Comparison of ENCODE assay signal across 8 cellular contexts in the genomic region with DNA sequence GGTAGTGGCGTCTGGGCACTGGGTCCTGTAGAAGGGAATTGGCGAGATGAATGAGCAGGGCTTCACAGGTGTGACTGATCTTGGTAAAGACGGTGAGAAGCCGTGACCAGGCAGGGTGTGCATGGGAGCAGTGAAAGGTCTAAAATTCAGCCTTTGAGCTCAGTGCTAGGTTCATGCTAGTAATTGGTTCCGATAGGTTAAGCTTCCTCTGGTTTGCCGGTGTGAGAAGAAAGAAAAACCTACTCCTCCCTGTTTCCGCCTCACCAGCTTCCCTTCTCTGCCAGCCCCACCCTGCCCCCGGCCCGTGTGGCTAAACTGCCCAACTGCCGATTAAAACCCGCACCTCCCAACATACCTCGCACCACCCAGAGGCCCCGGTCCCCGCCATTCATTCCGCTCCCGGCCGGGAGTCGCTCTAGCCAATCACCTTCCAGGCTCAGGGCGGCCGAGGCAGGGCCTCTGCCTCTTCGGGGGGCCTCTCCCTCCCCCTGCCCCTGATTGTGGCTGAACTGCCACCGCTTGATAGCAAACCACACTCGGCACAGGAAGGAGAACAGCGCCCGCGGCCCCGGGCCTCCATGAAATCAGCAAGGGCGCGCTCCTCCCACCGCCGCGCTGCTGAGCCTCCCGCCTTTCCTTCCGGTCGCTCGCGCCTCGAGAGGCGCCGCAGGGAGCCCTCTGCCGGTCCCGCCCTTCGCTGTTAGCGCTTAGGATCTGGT. TPM values are rescaled to one million over a fixed set of nuclear protein-coding genes. Genes with fewer than 3 reads are reported as not detected.
DNase-seq lines count a peak whose midpoint lies in the region; ATAC-seq and TF ChIP-seq lines count a peak whose summit lies in the region.

No MANE protein-coding gene starts in this region.

- H3F3A ChIP-seq in Loucy (ENCODE audit: low read depth) (peaks cover 21% of the 10 kb centered on the region), neural cell (ENCODE audit: insufficient read depth, low read length, poor library complexity, severe bottlenecking) (no peaks in the 10 kb centered on the region)

- H3K79me2 ChIP-seq in Loucy (ENCODE audit: insufficient read depth, low read length) = peaks cover 67% of the 10 kb centered on the region
- H3K79me2 ChIP-seq in neural cell (replicated peaks; ENCODE audit: insufficient read depth, low read length) = no peaks in the 10 kb centered on the region

- peaks cover 69% of the 10 kb centered on the region for H3K4me1 ChIP-seq in Loucy (ENCODE audit: insufficient read depth, low read length, poor library complexity, severe bottlenecking)
- no peaks in the 10 kb centered on the region for H3K4me1 ChIP-seq in RWPE2 (ENCODE audit: insufficient read depth, poor library complexity, severe bottlenecking)
- peaks cover 4 to 31% (median 23%) of the 10 kb centered on the region in 4 donors for H3K4me1 ChIP-seq in stomach

- no peak overlapping the region for H2AFZ ChIP-seq in Loucy (ENCODE audit: low read length)
- H2AFZ ChIP-seq in neural cell (ENCODE audit: low read depth, low read length) = peak overlapping the region; percentile 92

- intact Hi-C loops in stomach (cut with DNase I; ENCODE audit: low total_unique reads) = no loop called here

- H4K20me1 ChIP-seq in Loucy (ENCODE audit: insufficient read depth, low read length, poor library complexity, severe bottlenecking) = no peaks in the 10 kb centered on the region
- H4K20me1 ChIP-seq in neural cell (ENCODE audit: insufficient read depth) = no peaks in the 10 kb centered on the region

- peak overlapping the region; percentile 85 for H3K4me2 ChIP-seq in Loucy (ENCODE audit: low read depth, low read length, poor library complexity, severe bottlenecking)
- peak overlapping the region; percentile 88 for H3K4me2 ChIP-seq in neural cell (ENCODE audit: low read length)

- H3K27me3 ChIP-seq in H7 (ENCODE audit: control insufficient read depth, insufficient read depth, low read length) = no peaks in the 10 kb centered on the region; the same call in 1 of the 2 replicates
- no peaks in the 10 kb centered on the region for H3K27me3 ChIP-seq in Loucy (ENCODE audit: insufficient read depth, low read length, poor library complexity, severe bottlenecking)
- H3K27me3 ChIP-seq in RWPE2 (ENCODE audit: insufficient read depth, poor library complexity, severe bottlenecking) = no peaks in the 10 kb centered on the region
- no peaks in the 10 kb centered on the region for H3K27me3 ChIP-seq in neural cell (ENCODE audit: insufficient read depth, low read depth, low read length)
- H3K27me3 ChIP-seq in stomach = no peaks in the 10 kb centered on the region

- TF ChIP-seq CTCF in Loucy (conservative IDR thresholded peaks at IDR 0.05; ENCODE audit: low read length) = no peak; the same call in 1 of the 2 replicates
- TF ChIP-seq CTCF in RWPE2 (IDR thresholded peaks at IDR 0.05; ENCODE audit: poor library complexity, severe bottlenecking) = peak; percentile 57
- peak; percentile 34 for TF ChIP-seq CTCF in fibroblast of villous mesenchyme (IDR thresholded peaks at IDR 0.05; ENCODE audit: insufficient read depth, low read depth, low read length)
- peak; percentile 40 for TF ChIP-seq CTCF in neural cell (IDR thresholded peaks at IDR 0.05; ENCODE audit: poor library complexity, severe bottlenecking)
- TF ChIP-seq CTCF in stomach (IDR thresholded peaks at IDR 0.05) = peak in 4 of 7 experiments; percentile 12 to 28 (median 24)

- H3K4me3 ChIP-seq in H7 (ENCODE audit: insufficient read depth, low read depth, low read length) (peak overlapping the region; percentile 40), Loucy (ENCODE audit: low read length, poor library complexity, severe bottlenecking) (peak overlapping the region; percentile 67), RWPE2 (ENCODE audit: severe bottlenecking) (peak overlapping the region; percentile 50), fibroblast of villous mesenchyme (ENCODE audit: low read depth, low read length) (peak overlapping the region; percentile 74), neural cell (ENCODE audit: low read length) (peak overlapping the region; percentile 79), stomach (peak overlapping the region; percentile 55 to 65 (median 59))

- H3K9me2 ChIP-seq in Loucy (replicated peaks; ENCODE audit: low read depth, low read length) (no peaks in the 10 kb centered on the region), neural cell (ENCODE audit: insufficient read depth, low read length) (no peaks in the 10 kb centered on the region)

- H3K36me3 ChIP-seq in H7 (replicated peaks; ENCODE audit: control insufficient read depth, insufficient read depth, low read length) (no peaks in the 10 kb centered on the region), Loucy (ENCODE audit: insufficient read depth, low read length) (no peaks in the 10 kb centered on the region), RWPE2 (ENCODE audit: low read depth) (no peaks in the 10 kb centered on the region), neural cell (ENCODE audit: insufficient read depth, low read length) (no peaks in the 10 kb centered on the region), stomach (no peaks in the 10 kb centered on the region)

- peak overlapping the region; percentile 60 for H3K27ac ChIP-seq in RWPE2 (ENCODE audit: poor library complexity, severe bottlenecking)
- peak overlapping the region; percentile 93 for H3K27ac ChIP-seq in neural cell (ENCODE audit: low read length)
- peak overlapping the region; percentile 90 to 92 (median 90) for H3K27ac ChIP-seq in stomach

- TF ChIP-seq RAD21 in neural cell (conservative IDR thresholded peaks at IDR 0.05) = no peak

- no peaks in the 10 kb centered on the region for H3K9me3 ChIP-seq in Loucy (ENCODE audit: insufficient read depth, low read depth, low read length)
- H3K9me3 ChIP-seq in RWPE2 (ENCODE audit: severe bottlenecking) = no peaks in the 10 kb centered on the region
- H3K9me3 ChIP-seq in neural cell (ENCODE audit: low read length) = no peaks in the 10 kb centered on the region
- H3K9me3 ChIP-seq in stomach = no peaks in the 10 kb centered on the region

- DNase-seq in ELF-1 (ENCODE audit: low read depth, low spot score) (peak; percentile 97), H7 (peak; percentile 95), RWPE2 (ENCODE audit: low spot score) (no peak), fibroblast of villous mesenchyme (ENCODE audit: low read depth) (peak; percentile 72), stomach (peak; percentile 85)
- DNase-seq in activated effector memory CD4-positive, alpha-beta T cell treated with Interleukin-2 at 50 U/mL for 16 hours = peak; percentile 86

- TF ChIP-seq POLR2A in stomach (IDR thresholded peaks at IDR 0.05) = peak in 2 of 4 donors; percentile 15 to 31

- H3K9ac ChIP-seq in Loucy (ENCODE audit: low read depth, low read length, poor library complexity, severe bottlenecking) = peak overlapping the region; percentile 99
- peak overlapping the region; percentile 91 for H3K9ac ChIP-seq in neural cell (ENCODE audit: low read length)

- TF ChIP-seq EP300 in neural cell (conservative IDR thresholded peaks at IDR 0.05; ENCODE audit: poor library complexity, severe bottlenecking) = peak; percentile 36
- TF ChIP-seq EP300 in stomach (IDR thresholded peaks at IDR 0.05) = no peak

- peak; percentile 86 for ATAC-seq in RWPE2 (ENCODE audit: low read depth)

- WGBS in stomach, 5 donors = 1 to 6% (median 1%) methylated on average over 11 to 44 of the region's 44 CpGs

TF ChIP-seq in neural cell, 6 proteins besides CTCF, POLR2A, EP300 and RAD21:
- TF ChIP-seq, protein P1, sequence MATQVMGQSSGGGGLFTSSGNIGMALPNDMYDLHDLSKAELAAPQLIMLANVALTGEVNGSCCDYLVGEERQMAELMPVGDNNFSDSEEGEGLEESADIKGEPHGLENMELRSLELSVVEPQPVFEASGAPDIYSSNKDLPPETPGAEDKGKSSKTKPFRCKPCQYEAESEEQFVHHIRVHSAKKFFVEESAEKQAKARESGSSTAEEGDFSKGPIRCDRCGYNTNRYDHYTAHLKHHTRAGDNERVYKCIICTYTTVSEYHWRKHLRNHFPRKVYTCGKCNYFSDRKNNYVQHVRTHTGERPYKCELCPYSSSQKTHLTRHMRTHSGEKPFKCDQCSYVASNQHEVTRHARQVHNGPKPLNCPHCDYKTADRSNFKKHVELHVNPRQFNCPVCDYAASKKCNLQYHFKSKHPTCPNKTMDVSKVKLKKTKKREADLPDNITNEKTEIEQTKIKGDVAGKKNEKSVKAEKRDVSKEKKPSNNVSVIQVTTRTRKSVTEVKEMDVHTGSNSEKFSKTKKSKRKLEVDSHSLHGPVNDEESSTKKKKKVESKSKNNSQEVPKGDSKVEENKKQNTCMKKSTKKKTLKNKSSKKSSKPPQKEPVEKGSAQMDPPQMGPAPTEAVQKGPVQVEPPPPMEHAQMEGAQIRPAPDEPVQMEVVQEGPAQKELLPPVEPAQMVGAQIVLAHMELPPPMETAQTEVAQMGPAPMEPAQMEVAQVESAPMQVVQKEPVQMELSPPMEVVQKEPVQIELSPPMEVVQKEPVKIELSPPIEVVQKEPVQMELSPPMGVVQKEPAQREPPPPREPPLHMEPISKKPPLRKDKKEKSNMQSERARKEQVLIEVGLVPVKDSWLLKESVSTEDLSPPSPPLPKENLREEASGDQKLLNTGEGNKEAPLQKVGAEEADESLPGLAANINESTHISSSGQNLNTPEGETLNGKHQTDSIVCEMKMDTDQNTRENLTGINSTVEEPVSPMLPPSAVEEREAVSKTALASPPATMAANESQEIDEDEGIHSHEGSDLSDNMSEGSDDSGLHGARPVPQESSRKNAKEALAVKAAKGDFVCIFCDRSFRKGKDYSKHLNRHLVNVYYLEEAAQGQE (IDR thresholded peaks at IDR 0.05; ENCODE audit: borderline replicate concordance) = peak; percentile 66
- TF ChIP-seq MXI1 (conservative IDR thresholded peaks at IDR 0.05; ENCODE audit: poor library complexity, severe bottlenecking) = peak; percentile 40
- peak; percentile 78 for TF ChIP-seq POLR2AphosphoS5 (IDR thresholded peaks at IDR 0.05)
- peak; percentile 46 for TF ChIP-seq SMC3 (conservative IDR thresholded peaks at IDR 0.05; ENCODE audit: poor library complexity)
- TF ChIP-seq EZH2 (IDR thresholded peaks at IDR 0.05; ENCODE audit: borderline replicate concordance, insufficient read depth, low read length, poor library complexity, severe bottlenecking) = no peak
- peak; percentile 54 for TF ChIP-seq TAF1 (IDR thresholded peaks at IDR 0.05; ENCODE audit: low read depth)

RNA-seq across cellular contexts. Expression of gene NRROS, which starts 7.3 kb away (rescaled TPM):
- total RNA-seq in H7 (2014; rRNA removed; shearing (Covaris generic)) = 5.3 and 5.7 TPM in 2 replicates
- total RNA-seq in fibroblast of villous mesenchyme = under 0.01 and 0.32 TPM in 2 replicates
- not detected in 2 replicates for polyA plus RNA-seq in neural cell
- polyA minus RNA-seq in neural cell = not detected in 2 replicates
- 1 to 10 TPM in 3 of 5 donors, under 1 TPM in 1, not detected in 1; 0.45 to 5.5 (median 1.6) TPM for total RNA-seq in stomach
- 1 to 10 TPM in 2 of 3 donors, under 1 TPM in 1; 0.85 to 1.4 (median 1.3) TPM for polyA plus RNA-seq in stomach
